16 cellular contexts compared by ENCODE assay signal in genomic region chr7:135449467-135449866, GRCh38.
DNase-seq lines count a peak whose midpoint lies in the region; ATAC-seq and TF ChIP-seq lines count a peak whose summit lies in the region.
"Had no signal": no experiment of that assay in that cellular context is flagged by ENCODE, and none has a peak within 500 bp of the region (broad histone marks: within the 10 kb centered on the region; RNA-seq: fewer than 3 reads in every experiment).

No MANE protein-coding gene starts in this region.

- peaks cover 43% of the 10 kb centered on the region for H3K4me1 Mint-ChIP-seq in activated CD8-positive, alpha-beta T cell treated with anti-CD3 and anti-CD28 coated beads for 36 hours (ENCODE audit: low read depth)
- peaks cover 19% of the 10 kb centered on the region for H3K4me1 Mint-ChIP-seq in activated CD8-positive, alpha-beta T cell treated with anti-CD3 and anti-CD28 coated beads, Interleukin-2, amount 10 ng/mL, durations not matched to agents 7 days and 5 days (ENCODE audit: low read depth)
- peaks cover 53% of the 10 kb centered on the region for H3K4me1 Mint-ChIP-seq in activated naive CD8-positive, alpha-beta T cell (ENCODE audit: low read depth)
- peaks cover 37 to 42% of the 10 kb centered on the region in 2 donors for H3K4me1 Mint-ChIP-seq in effector memory CD8-positive, alpha-beta T cell (ENCODE audit: low read depth in 2 of 2)

- no peak for TF ChIP-seq CTCF in activated CD8-positive, alpha-beta T cell treated with anti-CD3 and anti-CD28 coated beads for 36 hours (IDR thresholded peaks at IDR 0.05)

- DNase-seq in activated CD8-positive, alpha-beta T cell treated with anti-CD3 and anti-CD28 coated beads for 36 hours, result no peak
- DNase-seq in activated CD8-positive, alpha-beta T cell treated with anti-CD3 and anti-CD28 coated beads, Interleukin-2, amount 10 ng/mL, durations not matched to agents 7 days and 5 days, result no peak
- DNase-seq in dedifferentiated amniotic fluid mesenchymal stem cell (ENCODE audit: extremely low spot score), result peak; percentile 11
- DNase-seq in NOMO-1 treated with DMSO at 0.1 percent for 48 hours (lab: John Stamatoyannopoulos, UW; ENCODE audit: unreplicated experiment), result no peak
- no peak for DNase-seq in cortex of kidney (lab: John Stamatoyannopoulos, UW)
- DNase-seq in effector memory CD8-positive, alpha-beta T cell, result no peak
- DNase-seq: 8988T; Calu3; CD4-positive, alpha-beta memory T cell; DMS53; DND-41; EL; H9 had no signal

- POLR2A ChIA-PET in activated CD8-positive, alpha-beta T cell treated with anti-CD3 and anti-CD28 coated beads for 36 hours (lab: Charles Lee), result no interaction called here
- POLR2A ChIA-PET in activated CD8-positive, alpha-beta T cell treated with anti-CD3 and anti-CD28 coated beads, Interleukin-2, amount 10 ng/mL, durations not matched to agents 7 days and 5 days (lab: Charles Lee), result no interaction called here

- H3K9me3 Mint-ChIP-seq in activated CD8-positive, alpha-beta T cell treated with anti-CD3 and anti-CD28 coated beads for 36 hours, result no peaks in the 10 kb centered on the region
- no peaks in the 10 kb centered on the region for H3K9me3 Mint-ChIP-seq in activated CD8-positive, alpha-beta T cell treated with anti-CD3 and anti-CD28 coated beads, Interleukin-2, amount 10 ng/mL, durations not matched to agents 7 days and 5 days (ENCODE audit: insufficient read depth)
- H3K9me3 Mint-ChIP-seq in activated naive CD8-positive, alpha-beta T cell (ENCODE audit: low read depth), result no peaks in the 10 kb centered on the region
- H3K9me3 Mint-ChIP-seq in effector memory CD8-positive, alpha-beta T cell, result no peaks in the 10 kb centered on the region
- H3K9me3 Mint-ChIP-seq: CD14-positive monocyte, H9 had no signal

- CTCF ChIA-PET in activated CD8-positive, alpha-beta T cell treated with anti-CD3 and anti-CD28 coated beads for 36 hours (lab: Charles Lee), result interaction anchor here (0.6 kb wide), 1 partner anchor 490 kb away, joined by 3 read pairs; no protein-coding TSS in a partner anchor
- CTCF ChIA-PET in activated CD8-positive, alpha-beta T cell treated with anti-CD3 and anti-CD28 coated beads, Interleukin-2, amount 10 ng/mL, durations not matched to agents 7 days and 5 days (lab: Charles Lee), result no interaction called here

- peaks cover 5% of the 10 kb centered on the region for H3K36me3 Mint-ChIP-seq in activated CD8-positive, alpha-beta T cell treated with anti-CD3 and anti-CD28 coated beads for 36 hours (ENCODE audit: low read depth)
- H3K36me3 Mint-ChIP-seq in activated CD8-positive, alpha-beta T cell treated with anti-CD3 and anti-CD28 coated beads, Interleukin-2, amount 10 ng/mL, durations not matched to agents 7 days and 5 days (ENCODE audit: low read depth), result peaks cover 2% of the 10 kb centered on the region
- peaks cover 5% of the 10 kb centered on the region for H3K36me3 Mint-ChIP-seq in activated naive CD8-positive, alpha-beta T cell
- H3K36me3 Mint-ChIP-seq in effector memory CD8-positive, alpha-beta T cell (ENCODE audit: insufficient read depth), result peaks cover 8% of the 10 kb centered on the region

- no peak overlapping the region for H3K4me3 Mint-ChIP-seq in activated CD8-positive, alpha-beta T cell treated with anti-CD3 and anti-CD28 coated beads for 36 hours
- no peak overlapping the region for H3K4me3 Mint-ChIP-seq in activated CD8-positive, alpha-beta T cell treated with anti-CD3 and anti-CD28 coated beads, Interleukin-2, amount 10 ng/mL, durations not matched to agents 7 days and 5 days
- no peak overlapping the region for H3K4me3 Mint-ChIP-seq in activated naive CD8-positive, alpha-beta T cell
- no peak overlapping the region for H3K4me3 Mint-ChIP-seq in effector memory CD8-positive, alpha-beta T cell
- H3K4me3 Mint-ChIP-seq: CD14-positive monocyte, H9 had no signal

- no peak for ATAC-seq in activated CD8-positive, alpha-beta T cell treated with anti-CD3 and anti-CD28 coated beads for 36 hours
- ATAC-seq in activated CD8-positive, alpha-beta T cell treated with anti-CD3 and anti-CD28 coated beads, Interleukin-2, amount 10 ng/mL, durations not matched to agents 7 days and 5 days, result no peak
- ATAC-seq in effector memory CD8-positive, alpha-beta T cell (replicated peaks), result no peak
- ATAC-seq: GM12878 had no signal

- peak overlapping the region; percentile 55 for H3K27ac Mint-ChIP-seq in activated CD8-positive, alpha-beta T cell treated with anti-CD3 and anti-CD28 coated beads for 36 hours
- H3K27ac Mint-ChIP-seq in activated CD8-positive, alpha-beta T cell treated with anti-CD3 and anti-CD28 coated beads, Interleukin-2, amount 10 ng/mL, durations not matched to agents 7 days and 5 days, result no peak overlapping the region
- H3K27ac Mint-ChIP-seq in activated naive CD8-positive, alpha-beta T cell, result peak overlapping the region; percentile 37
- peak overlapping the region in 1 of 2 donors; percentile 49 for H3K27ac Mint-ChIP-seq in effector memory CD8-positive, alpha-beta T cell

- H3K27me3 Mint-ChIP-seq in activated CD8-positive, alpha-beta T cell treated with anti-CD3 and anti-CD28 coated beads for 36 hours, result no peaks in the 10 kb centered on the region
- no peaks in the 10 kb centered on the region for H3K27me3 Mint-ChIP-seq in activated CD8-positive, alpha-beta T cell treated with anti-CD3 and anti-CD28 coated beads, Interleukin-2, amount 10 ng/mL, durations not matched to agents 7 days and 5 days (ENCODE audit: low read depth)
- H3K27me3 Mint-ChIP-seq in activated naive CD8-positive, alpha-beta T cell, result no peaks in the 10 kb centered on the region
- H3K27me3 Mint-ChIP-seq in effector memory CD8-positive, alpha-beta T cell, result no peaks in the 10 kb centered on the region
- H3K27me3 Mint-ChIP-seq: CD4-positive, alpha-beta memory T cell had no signal

- intact Hi-C loops in activated CD8-positive, alpha-beta T cell treated with anti-CD3 and anti-CD28 coated beads for 36 hours (cut with micrococcal nuclease), result no loop called here
